Comparison of ENCODE assay signal across 25 cellular contexts in the genomic region with DNA sequence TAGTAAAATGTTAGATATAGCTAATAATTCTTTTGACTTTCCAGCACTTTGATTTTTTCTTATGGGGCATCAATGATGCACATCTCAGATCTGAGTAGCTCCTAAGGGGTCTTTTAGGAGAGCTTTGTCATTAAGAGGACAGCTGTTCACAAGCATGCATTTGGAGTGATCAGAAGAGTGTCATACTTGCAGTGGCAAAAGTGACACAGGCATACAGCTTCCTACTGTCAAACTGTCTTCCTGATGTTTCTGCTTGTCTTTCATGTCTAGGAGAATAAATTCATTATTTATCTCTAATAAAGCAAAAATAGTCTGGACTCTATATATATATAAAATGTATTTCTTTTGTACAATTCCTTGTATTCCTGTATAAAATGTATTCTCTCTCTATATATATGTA.
"Had no signal": no experiment of that assay in that cellular context is flagged by ENCODE, and none has a peak within 500 bp of the region (broad histone marks: within the 10 kb centered on the region; RNA-seq: fewer than 3 reads in every experiment).

No MANE protein-coding gene starts in this region.

- DNase-seq: colonic mucosa; cortex of kidney; dermis blood vessel endothelial cell; dorsolateral prefrontal cortex; effector CD4-positive, alpha-beta T cell; effector CD8-positive, alpha-beta T cell; effector memory CD4-positive, alpha-beta T cell; effector memory CD8-positive, alpha-beta T cell; endodermal cell; erythroblast; esophagus squamous epithelium; foreskin fibroblast; foreskin keratinocyte; foreskin melanocyte; gastrocnemius medialis; glutamatergic neuron; head of caudate nucleus; heart left ventricle; heart right ventricle had no signal

- FAIRE-seq: endometrium, endothelial cell of umbilical vein had no signal

- H3K36me3 ChIP-seq: colonic mucosa, esophagus muscularis mucosa, esophagus squamous epithelium, gastrocnemius medialis, gastroesophageal sphincter, heart left ventricle, heart right ventricle had no signal

- H3K27ac ChIP-seq: colonic mucosa, coronary artery, dorsolateral prefrontal cortex, epithelial cell of prostate, esophagus muscularis mucosa, esophagus squamous epithelium, foreskin keratinocyte, gastrocnemius medialis, gastroesophageal sphincter, heart left ventricle, heart right ventricle had no signal

- H3K9me3 ChIP-seq: colonic mucosa, esophagus muscularis mucosa, esophagus squamous epithelium, gastrocnemius medialis, gastroesophageal sphincter, heart left ventricle, heart right ventricle had no signal

- H3K27me3 ChIP-seq: colonic mucosa, gastrocnemius medialis, heart left ventricle, heart right ventricle had no signal

- H3K4me3 ChIP-seq: colonic mucosa, coronary artery, dorsolateral prefrontal cortex, esophagus muscularis mucosa, esophagus squamous epithelium, gastrocnemius medialis, gastroesophageal sphincter, heart left ventricle, heart right ventricle had no signal
